ENCODE assay signal across 1 cellular context in the genomic region with DNA sequence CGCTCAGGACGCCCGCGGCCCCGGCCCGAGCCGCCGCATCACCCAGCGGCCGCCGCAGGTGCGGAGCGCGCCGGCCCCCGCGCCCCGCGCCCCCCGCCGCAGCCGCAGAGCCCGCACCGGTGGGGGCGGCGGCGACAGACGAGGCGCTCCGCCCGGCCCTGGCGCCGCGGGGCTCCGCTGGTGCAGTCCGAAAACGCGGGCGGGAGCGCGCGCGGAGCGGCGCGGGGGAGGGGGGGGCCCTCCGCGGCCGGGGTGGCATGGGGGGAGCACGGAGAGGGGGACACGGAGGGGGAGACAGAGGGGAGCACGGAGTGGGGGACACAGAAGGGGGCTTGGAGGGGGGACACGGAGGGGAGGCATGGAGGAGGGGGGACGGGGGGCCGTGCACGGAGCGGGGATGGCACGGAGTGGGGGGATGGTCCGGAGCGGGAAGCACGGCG.
TF ChIP-seq lines count a peak whose summit lies in the region.

A gene with protein sequence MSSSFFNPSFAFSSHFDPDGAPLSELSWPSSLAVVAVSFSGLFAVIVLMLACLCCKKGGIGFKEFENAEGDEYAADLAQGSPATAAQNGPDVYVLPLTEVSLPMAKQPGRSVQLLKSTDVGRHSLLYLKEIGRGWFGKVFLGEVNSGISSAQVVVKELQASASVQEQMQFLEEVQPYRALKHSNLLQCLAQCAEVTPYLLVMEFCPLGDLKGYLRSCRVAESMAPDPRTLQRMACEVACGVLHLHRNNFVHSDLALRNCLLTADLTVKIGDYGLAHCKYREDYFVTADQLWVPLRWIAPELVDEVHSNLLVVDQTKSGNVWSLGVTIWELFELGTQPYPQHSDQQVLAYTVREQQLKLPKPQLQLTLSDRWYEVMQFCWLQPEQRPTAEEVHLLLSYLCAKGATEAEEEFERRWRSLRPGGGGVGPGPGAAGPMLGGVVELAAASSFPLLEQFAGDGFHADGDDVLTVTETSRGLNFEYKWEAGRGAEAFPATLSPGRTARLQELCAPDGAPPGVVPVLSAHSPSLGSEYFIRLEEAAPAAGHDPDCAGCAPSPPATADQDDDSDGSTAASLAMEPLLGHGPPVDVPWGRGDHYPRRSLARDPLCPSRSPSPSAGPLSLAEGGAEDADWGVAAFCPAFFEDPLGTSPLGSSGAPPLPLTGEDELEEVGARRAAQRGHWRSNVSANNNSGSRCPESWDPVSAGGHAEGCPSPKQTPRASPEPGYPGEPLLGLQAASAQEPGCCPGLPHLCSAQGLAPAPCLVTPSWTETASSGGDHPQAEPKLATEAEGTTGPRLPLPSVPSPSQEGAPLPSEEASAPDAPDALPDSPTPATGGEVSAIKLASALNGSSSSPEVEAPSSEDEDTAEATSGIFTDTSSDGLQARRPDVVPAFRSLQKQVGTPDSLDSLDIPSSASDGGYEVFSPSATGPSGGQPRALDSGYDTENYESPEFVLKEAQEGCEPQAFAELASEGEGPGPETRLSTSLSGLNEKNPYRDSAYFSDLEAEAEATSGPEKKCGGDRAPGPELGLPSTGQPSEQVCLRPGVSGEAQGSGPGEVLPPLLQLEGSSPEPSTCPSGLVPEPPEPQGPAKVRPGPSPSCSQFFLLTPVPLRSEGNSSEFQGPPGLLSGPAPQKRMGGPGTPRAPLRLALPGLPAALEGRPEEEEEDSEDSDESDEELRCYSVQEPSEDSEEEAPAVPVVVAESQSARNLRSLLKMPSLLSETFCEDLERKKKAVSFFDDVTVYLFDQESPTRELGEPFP (N-terminal part only) (minus strand): TSS at position 189 of the 440 bp plus-strand sequence. CDS start 229 bp downstream, outside the sequence.

TF ChIP-seq in HEK293, 187 proteins besides CTCF, POLR2A, EP300 and RAD21 (continued from another document):
- TF ChIP-seq, protein P1, sequence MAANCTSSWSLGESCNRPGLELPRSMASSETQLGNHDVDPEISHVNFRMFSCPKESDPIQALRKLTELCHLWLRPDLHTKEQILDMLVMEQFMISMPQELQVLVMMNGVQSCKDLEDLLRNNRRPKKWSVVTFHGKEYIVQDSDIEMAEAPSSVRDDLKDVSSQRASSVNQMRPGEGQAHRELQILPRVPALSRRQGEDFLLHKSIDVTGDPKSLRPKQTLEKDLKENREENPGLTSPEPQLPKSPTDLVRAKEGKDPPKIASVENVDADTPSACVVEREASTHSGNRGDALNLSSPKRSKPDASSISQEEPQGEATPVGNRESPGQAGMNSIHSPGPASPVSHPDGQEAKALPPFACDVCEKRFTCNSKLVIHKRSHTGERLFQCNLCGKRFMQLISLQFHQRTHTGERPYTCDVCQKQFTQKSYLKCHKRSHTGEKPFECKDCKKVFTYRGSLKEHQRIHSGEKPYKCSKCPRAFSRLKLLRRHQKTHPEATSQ (tag by site-specific recombination; IDR thresholded peaks at IDR 0.05), result no peak
- TF ChIP-seq TRIM28 (IDR thresholded peaks at IDR 0.05; ENCODE audit: borderline replicate concordance, low read length) (no peak), RBAK (tag by site-specific recombination; IDR thresholded peaks at IDR 0.05) (no peak), ZNF76 (tag by site-specific recombination; IDR thresholded peaks at IDR 0.05; ENCODE audit: borderline replicate concordance, low read depth) (no peak), ZNF48 (tag by site-specific recombination; IDR thresholded peaks at IDR 0.05) (no peak), ZNF785 (tag by site-specific recombination; IDR thresholded peaks at IDR 0.05) (no peak), ZNF555 (tag by site-specific recombination; conservative IDR thresholded peaks at IDR 0.05) (no peak)
- TF ChIP-seq, protein P2, sequence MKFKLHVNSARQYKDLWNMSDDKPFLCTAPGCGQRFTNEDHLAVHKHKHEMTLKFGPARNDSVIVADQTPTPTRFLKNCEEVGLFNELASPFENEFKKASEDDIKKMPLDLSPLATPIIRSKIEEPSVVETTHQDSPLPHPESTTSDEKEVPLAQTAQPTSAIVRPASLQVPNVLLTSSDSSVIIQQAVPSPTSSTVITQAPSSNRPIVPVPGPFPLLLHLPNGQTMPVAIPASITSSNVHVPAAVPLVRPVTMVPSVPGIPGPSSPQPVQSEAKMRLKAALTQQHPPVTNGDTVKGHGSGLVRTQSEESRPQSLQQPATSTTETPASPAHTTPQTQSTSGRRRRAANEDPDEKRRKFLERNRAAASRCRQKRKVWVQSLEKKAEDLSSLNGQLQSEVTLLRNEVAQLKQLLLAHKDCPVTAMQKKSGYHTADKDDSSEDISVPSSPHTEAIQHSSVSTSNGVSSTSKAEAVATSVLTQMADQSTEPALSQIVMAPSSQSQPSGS (tag by site-specific recombination; IDR thresholded peaks at IDR 0.05; ENCODE audit: low read depth), result no peak
- TF ChIP-seq, protein P3, sequence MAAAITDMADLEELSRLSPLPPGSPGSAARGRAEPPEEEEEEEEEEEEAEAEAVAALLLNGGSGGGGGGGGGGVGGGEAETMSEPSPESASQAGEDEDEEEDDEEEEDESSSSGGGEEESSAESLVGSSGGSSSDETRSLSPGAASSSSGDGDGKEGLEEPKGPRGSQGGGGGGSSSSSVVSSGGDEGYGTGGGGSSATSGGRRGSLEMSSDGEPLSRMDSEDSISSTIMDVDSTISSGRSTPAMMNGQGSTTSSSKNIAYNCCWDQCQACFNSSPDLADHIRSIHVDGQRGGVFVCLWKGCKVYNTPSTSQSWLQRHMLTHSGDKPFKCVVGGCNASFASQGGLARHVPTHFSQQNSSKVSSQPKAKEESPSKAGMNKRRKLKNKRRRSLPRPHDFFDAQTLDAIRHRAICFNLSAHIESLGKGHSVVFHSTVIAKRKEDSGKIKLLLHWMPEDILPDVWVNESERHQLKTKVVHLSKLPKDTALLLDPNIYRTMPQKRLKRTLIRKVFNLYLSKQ (tag by site-specific recombination; IDR thresholded peaks at IDR 0.05; ENCODE audit: borderline replicate concordance), result no peak
- TF ChIP-seq, protein P4, sequence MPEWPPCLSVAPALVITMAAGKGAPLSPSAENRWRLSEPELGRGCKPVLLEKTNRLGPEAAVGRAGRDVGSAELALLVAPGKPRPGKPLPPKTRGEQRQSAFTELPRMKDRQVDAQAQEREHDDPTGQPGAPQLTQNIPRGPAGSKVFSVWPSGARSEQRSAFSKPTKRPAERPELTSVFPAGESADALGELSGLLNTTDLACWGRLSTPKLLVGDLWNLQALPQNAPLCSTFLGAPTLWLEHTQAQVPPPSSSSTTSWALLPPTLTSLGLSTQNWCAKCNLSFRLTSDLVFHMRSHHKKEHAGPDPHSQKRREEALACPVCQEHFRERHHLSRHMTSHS (tag by site-specific recombination; IDR thresholded peaks at IDR 0.05), result no peak
TF ChIP-seq in HEK293: peak in this region for 0.
